8 cellular contexts compared by ENCODE assay signal in genomic region chr6:31971993-31972708, GRCh38. TPM values are rescaled to one million over a fixed set of nuclear protein-coding genes. Genes with fewer than 3 reads are reported as not detected.
A peak's percentile ranks its signal among the peaks of the same experiment; 100 is the strongest.
DNase-seq lines count a peak whose midpoint lies in the region; ATAC-seq and TF ChIP-seq lines count a peak whose summit lies in the region.

Gene DXO, minus strand, starts transcription at chr6:31972138. Its CDS starts 463 bp downstream, at chr6:31971675.

- H3K27ac Mint-ChIP-seq in CD8-positive, alpha-beta T cell: peak within 1 kb of the TSS; percentile 100

- H3K27me3 Mint-ChIP-seq in CD8-positive, alpha-beta T cell (ENCODE audit: low read depth): no peaks in the 10 kb centered on the region

- H3K9me3 Mint-ChIP-seq in CD8-positive, alpha-beta T cell: no peaks in the 10 kb centered on the region

- no peaks in the 10 kb centered on the region for H3K9me3 ChIP-seq in CD8-positive, alpha-beta T cell (ENCODE audit: low read length)

- H3K4me1 Mint-ChIP-seq in CD8-positive, alpha-beta T cell (ENCODE audit: low read depth): peaks cover 37% of the 10 kb centered on the region

- H3K4me3 ChIP-seq in CD8-positive, alpha-beta T cell (ENCODE audit: low read depth, low read length): peak within 1 kb of the TSS; percentile 90

- peak within 1 kb of the TSS; percentile 96 for H3K4me3 Mint-ChIP-seq in CD8-positive, alpha-beta T cell

- CTCF ChIA-PET in CD8-positive, alpha-beta T cell (lab: Charles Lee): interaction anchor here (0.9 to 2.1 kb wide), 4 partner anchors 14 to 83 kb away, joined by 3 to 14 read pairs (median 6); partner anchors contain the start of genes NELFE and SKIC2

- H3K27ac ChIP-seq in CD8-positive, alpha-beta T cell (ENCODE audit: low read depth, low read length): peak within 1 kb of the TSS; percentile 99

- intact Hi-C loops in CD8-positive, alpha-beta T cell (cut with DNase I, micrococcal nuclease): loop anchor here (1.0 to 10.0 kb wide), 5 partner anchors 13 to 1907 kb away; partner anchors contain the start of genes PPT2 (in 2 of the 2), PRRT1 (in 2 of the 2), SKIC2 (in 2 of the 2) and CCHCR1 (in 1 of the 2)

- ATAC-seq in CD8-positive, alpha-beta T cell: peak; percentile 93
- ATAC-seq in GM19467 (IDR thresholded peaks at IDR 0.05; ENCODE audit: unreplicated experiment): peak; percentile 85

- peaks cover 44% of the 10 kb centered on the region for H3K36me3 Mint-ChIP-seq in CD8-positive, alpha-beta T cell

- H3K36me3 ChIP-seq in CD8-positive, alpha-beta T cell (ENCODE audit: insufficient read depth, low read length): peaks cover 17% of the 10 kb centered on the region

- peak; percentile 91 to 99 (median 96) for DNase-seq in CD8-positive, alpha-beta T cell
- DNase-seq in HS-27A (ENCODE audit: low read depth) (peak; percentile 99), NK-92 (lab: John Stamatoyannopoulos, UW; ENCODE audit: unreplicated experiment) (peak; percentile 93), lung microvascular endothelial cell (ENCODE audit: low read depth in 2 of 2) (peak; percentile 99 to 100)
- peak; percentile 99 for DNase-seq in activated CD8-positive, alpha-beta memory T cell treated with anti-CD3 and anti-CD28 coated beads for 24 hours
- peak; percentile 98 for DNase-seq in effector CD8-positive, alpha-beta T cell (lab: John Stamatoyannopoulos, UW)
- peak; percentile 97 to 98 (median 97) for DNase-seq in stimulated activated CD4-positive, alpha-beta T cell treated with anti-CD3 and anti-CD28 coated beads, TNF-alpha, amount 100 ng/mL, for 48 hours (ENCODE audit: low read depth in 3 of 3)

- H3K27me3 ChIP-seq in CD8-positive, alpha-beta T cell (ENCODE audit: insufficient read depth, low read length): no peaks in the 10 kb centered on the region

- H3K4me1 ChIP-seq in CD8-positive, alpha-beta T cell (ENCODE audit: insufficient read depth, low read length): peaks cover 22% of the 10 kb centered on the region

- TF ChIP-seq CTCF in CD8-positive, alpha-beta T cell (IDR thresholded peaks at IDR 0.05): no peak

- POLR2A ChIA-PET in CD8-positive, alpha-beta T cell (lab: Charles Lee): interaction anchor here (0.8 to 3.4 kb wide), 11 partner anchors 11 to 873 kb away, joined by 3 to 74 read pairs (median 5); partner anchors contain the start of genes ABHD16A, BAG6, EHMT2 and NELFE

RNA-seq across cellular contexts. Expression of gene DXO, which starts in this region (rescaled TPM):
- total RNA-seq in CD8-positive, alpha-beta T cell: 10 to 100 TPM; 20.8 to 22.2 TPM
- 5.9 and 10.1 TPM in 2 replicates for total RNA-seq in lung microvascular endothelial cell

Comparison
In these comparisons a context has a peak if more than half of its experiments do, and no peak if none do; other contexts are left out.
1. Peak in every context shown above with its lines: DNase-seq, ATAC-seq, H3K4me3 ChIP-seq and H3K27ac ChIP-seq.